Comparison of ENCODE assay signal across 8 cellular contexts in genomic region chr10:101817542-101818118, GRCh38. TPM values are rescaled to one million over a fixed set of nuclear protein-coding genes. Genes with fewer than 3 reads are reported as not detected.
DNase-seq lines count a peak whose midpoint lies in the region; ATAC-seq and TF ChIP-seq lines count a peak whose summit lies in the region.

No MANE protein-coding gene starts in this region.

- TF ChIP-seq CTCF in RWPE2 (IDR thresholded peaks at IDR 0.05; ENCODE audit: poor library complexity, severe bottlenecking), result no peak
- TF ChIP-seq CTCF in sigmoid colon (IDR thresholded peaks at IDR 0.05), result no peak

- H3K4me3 ChIP-seq in RWPE2 (ENCODE audit: severe bottlenecking) (peak overlapping the region; percentile 77), iPS-18c (ENCODE audit: insufficient read depth, low read depth, low read length) (peak overlapping the region; percentile 68), sigmoid colon (peak overlapping the region; percentile 89 to 100 (median 97))

- intact Hi-C loops in sigmoid colon (cut with DNase I), result loop anchor here (5.0 kb wide), 2 partner anchors 35 to 300 kb away; partner anchors contain the start of gene NPM3

- peak overlapping the region; percentile 81 for H3K27ac ChIP-seq in RWPE2 (ENCODE audit: poor library complexity, severe bottlenecking)
- H3K27ac ChIP-seq in sigmoid colon, result peak overlapping the region; percentile 97 to 99 (median 98)

- TF ChIP-seq POLR2A in sigmoid colon (IDR thresholded peaks at IDR 0.05), result peak; percentile 44 to 74

- no peak for TF ChIP-seq EP300 in sigmoid colon (IDR thresholded peaks at IDR 0.05)

- H3K9me3 ChIP-seq in RWPE2 (ENCODE audit: severe bottlenecking) (no peaks in the 10 kb centered on the region), iPS-18c (ENCODE audit: control insufficient read depth, insufficient read depth, low read length) (no peaks in the 10 kb centered on the region), sigmoid colon (no peaks in the 10 kb centered on the region)

- in situ Hi-C loops in T47D (cut with HindIII; ENCODE audit: low pct_unique_long_range_greater_than_20kb, low sequenced_read_pairs), result no loop called here

- H3K27me3 ChIP-seq in RWPE2 (ENCODE audit: insufficient read depth, poor library complexity, severe bottlenecking) (no peaks in the 10 kb centered on the region), sigmoid colon (no peaks in the 10 kb centered on the region)

- DNase-seq in DMS 273 (lab: John Stamatoyannopoulos, UW; ENCODE audit: unreplicated experiment) (peak; percentile 71), DMS 273 treated with DMSO at 0.1 percent for 48 hours (lab: John Stamatoyannopoulos, UW) (no peak), RWPE2 (ENCODE audit: low spot score) (peak; percentile 95), T47D (ENCODE audit: low read depth in 1 of 2, low spot score in 1 of 2) (peak; percentile 70 to 97), sigmoid colon (peak; percentile 97)

- ATAC-seq in HG03039 (IDR thresholded peaks at IDR 0.05; ENCODE audit: unreplicated experiment) (peak; percentile 9), RWPE2 (ENCODE audit: low read depth) (peak; percentile 63), HG02798 (IDR thresholded peaks at IDR 0.05; ENCODE audit: poor library complexity, unreplicated experiment) (no peak)

- peaks cover 30% of the 10 kb centered on the region for H3K36me3 ChIP-seq in RWPE2 (ENCODE audit: low read depth)
- H3K36me3 ChIP-seq in sigmoid colon, result peaks cover 0 to 4% (median 0%) of the 10 kb centered on the region in 4 donors

- H3K4me1 ChIP-seq in RWPE2 (ENCODE audit: insufficient read depth, poor library complexity, severe bottlenecking) (peaks cover 7% of the 10 kb centered on the region), sigmoid colon (peaks cover 0 to 45% (median 40%) of the 10 kb centered on the region in 4 donors)

- WGBS in sigmoid colon, 2 donors, result 1% methylated on average over 41 of the region's 41 CpGs

RNA-seq across cellular contexts. Expression of gene OGA, which starts 0.6 kb away (rescaled TPM):
- total RNA-seq in sigmoid colon, result 100 to 1,000 TPM; 124 to 143 (median 140) TPM
- polyA plus RNA-seq in sigmoid colon, result 10 to 100 TPM; 15.7 to 60.5 (median 23.4) TPM

RNA-seq across cellular contexts. Expression of gene KCNIP2, which starts 26.0 kb away (rescaled TPM):
- total RNA-seq in sigmoid colon, result 1 to 10 TPM; 1.8 to 7.1 (median 2.6) TPM
- polyA plus RNA-seq in sigmoid colon, result 1 to 10 TPM in 1 of 3 donors, not detected in 2; 3.3 TPM

RNA-seq across cellular contexts. Expression of gene NPM3, which starts 34.4 kb away (rescaled TPM):
- 10 to 100 TPM; 23.0 to 45.7 (median 29.8) TPM for total RNA-seq in sigmoid colon
- polyA plus RNA-seq in sigmoid colon, result 10 to 100 TPM; 17.8 to 64.9 (median 26.4) TPM

RNA-seq across cellular contexts. Expression of gene FGF8, which starts 41.7 kb away (rescaled TPM):
- not detected for total RNA-seq in sigmoid colon
- polyA plus RNA-seq in sigmoid colon, result under 1 TPM in 1 of 3 donors, not detected in 2; 0.10 TPM
